Comparison of ENCODE assay signal across 8 cellular contexts in the genomic region with DNA sequence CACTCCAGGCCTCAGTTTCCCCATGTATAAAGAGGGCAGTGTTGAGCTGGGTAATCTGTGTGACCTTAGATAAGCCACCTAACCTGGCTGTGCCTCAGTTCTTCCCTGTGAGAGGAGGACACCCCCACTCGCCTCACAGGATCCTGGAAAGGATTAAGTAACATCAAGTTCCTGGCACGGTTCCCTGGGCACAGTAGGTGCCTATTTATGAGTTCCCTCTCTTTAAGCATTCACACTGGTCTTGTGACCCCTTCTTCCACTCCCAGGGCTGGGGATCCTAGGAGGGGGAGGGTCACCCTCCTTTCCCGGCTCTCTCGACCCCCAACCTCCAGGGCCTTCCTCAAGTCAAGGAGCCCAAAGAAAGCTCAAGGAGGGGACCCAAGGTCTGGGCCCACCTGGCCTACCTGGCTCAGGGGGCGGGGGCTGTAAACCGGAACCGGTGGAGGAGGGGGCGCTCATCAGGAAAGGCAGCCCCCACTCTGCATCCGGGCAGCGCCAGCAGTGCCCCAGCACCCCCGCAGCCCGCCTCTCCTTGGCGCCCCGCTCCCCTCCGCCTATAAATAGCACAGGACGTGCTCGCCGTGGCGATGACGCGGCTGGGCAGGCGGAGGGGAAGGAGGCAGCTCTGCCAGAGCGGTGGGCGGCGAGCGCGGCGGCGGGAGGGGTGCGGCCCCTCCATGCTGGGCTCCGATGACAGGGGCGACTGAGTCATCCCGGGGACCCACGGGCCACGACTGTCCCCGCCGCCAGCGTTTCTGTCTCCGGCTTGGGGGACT. TPM values are rescaled to one million over a fixed set of nuclear protein-coding genes. Genes with fewer than 3 reads are reported as not detected.
A peak's percentile ranks its signal among the peaks of the same experiment; 100 is the strongest.
DNase-seq lines count a peak whose midpoint lies in the region; ATAC-seq and TF ChIP-seq lines count a peak whose summit lies in the region.

No MANE protein-coding gene starts in this region.

- H2AFZ ChIP-seq in GM23338, result peak overlapping the region; percentile 89; the same call in 1 of the 2 replicates

- H3K9me2 ChIP-seq in GM23338 (ENCODE audit: insufficient read depth), result no peaks in the 10 kb centered on the region

- H4K20me1 ChIP-seq in GM23338 (replicated peaks; ENCODE audit: insufficient read depth), result peaks cover 5% of the 10 kb centered on the region

- H3K27ac ChIP-seq in GM23338 (ENCODE audit: low read depth) (no peak overlapping the region), iPS-20b (ENCODE audit: low read length) (no peak overlapping the region), skin epidermis (peak overlapping the region in 16 of 21 experiments; percentile 3 to 78 (median 48))

- H3K4me1 ChIP-seq in GM23338 (ENCODE audit: insufficient read depth), result peaks cover 16% of the 10 kb centered on the region
- peaks cover 13% of the 10 kb centered on the region; the same call in 1 of the 2 replicates for H3K4me1 ChIP-seq in iPS-20b (ENCODE audit: insufficient read depth, low read length)

- in situ Hi-C loops in astrocyte of the spinal cord (cut with HindIII; ENCODE audit: low sequenced_read_pairs), result no loop called here

- no peak overlapping the region for H3K27ac Mint-ChIP-seq in GM23338
- no peak overlapping the region for H3K27ac Mint-ChIP-seq in T-helper 2 cell treated with Interferon-gamma antibody and Interleukin-4, amounts not matched to agents 5 μg/mL and 100 μg/mL, for 36 hours

- H3K79me2 ChIP-seq in GM23338 (replicated peaks; ENCODE audit: insufficient read depth), result no peaks in the 10 kb centered on the region

- peak overlapping the region; percentile 69 for H3K4me3 Mint-ChIP-seq in GM23338
- peak overlapping the region; percentile 32 for H3K4me3 Mint-ChIP-seq in T-helper 2 cell treated with Interferon-gamma antibody and Interleukin-4, amounts not matched to agents 5 μg/mL and 100 μg/mL, for 36 hours

- no peaks in the 10 kb centered on the region; the same call in 2 of the 3 replicates for H3K9me3 Mint-ChIP-seq in GM23338
- no peaks in the 10 kb centered on the region for H3K9me3 Mint-ChIP-seq in T-helper 2 cell treated with Interferon-gamma antibody and Interleukin-4, amounts not matched to agents 5 μg/mL and 100 μg/mL, for 36 hours

- H3F3A ChIP-seq in GM23338 (replicated peaks; ENCODE audit: low read depth), result peaks cover 19% of the 10 kb centered on the region

- peaks cover 8% of the 10 kb centered on the region for H3K36me3 ChIP-seq in GM23338 (ENCODE audit: insufficient read depth)
- peaks cover 8% of the 10 kb centered on the region for H3K36me3 ChIP-seq in iPS-20b (ENCODE audit: insufficient read depth, low read depth, low read length)

- peaks cover 11% of the 10 kb centered on the region for H3K36me3 Mint-ChIP-seq in GM23338 (ENCODE audit: low read depth)
- H3K36me3 Mint-ChIP-seq in T-helper 2 cell treated with Interferon-gamma antibody and Interleukin-4, amounts not matched to agents 5 μg/mL and 100 μg/mL, for 36 hours (ENCODE audit: low read depth), result peaks cover 7% of the 10 kb centered on the region

- H3K4me1 Mint-ChIP-seq in GM23338, result peaks cover 44% of the 10 kb centered on the region
- peaks cover 12% of the 10 kb centered on the region for H3K4me1 Mint-ChIP-seq in T-helper 2 cell treated with Interferon-gamma antibody and Interleukin-4, amounts not matched to agents 5 μg/mL and 100 μg/mL, for 36 hours (ENCODE audit: low read depth)

- peak; percentile 28 for ATAC-seq in GM23338
- no peak for ATAC-seq in HG02885 (IDR thresholded peaks at IDR 0.05; ENCODE audit: poor library complexity, unreplicated experiment)
- no peak for ATAC-seq in HG03521 (IDR thresholded peaks at IDR 0.05; ENCODE audit: unreplicated experiment)
- no peak for ATAC-seq in HG03469 (IDR thresholded peaks at IDR 0.05; ENCODE audit: unreplicated experiment)

- DNase-seq in GM23338 (ENCODE audit: low spot score) (peak; percentile 77), astrocyte of the spinal cord (ENCODE audit: low read depth, low spot score) (peak; percentile 43)
- peak; percentile 77 for DNase-seq in T-helper 2 cell treated with Interferon-gamma antibody and Interleukin-4, amounts not matched to agents 5 μg/mL and 100 μg/mL, for 36 hours (ENCODE audit: low spot score)

- H3K27me3 ChIP-seq in GM23338 (ENCODE audit: insufficient read depth) (0 out of 2 replicates have a peak, but pooled peaks cover 9% of the 10 kb centered on the region), iPS-20b (ENCODE audit: insufficient read depth, low read length) (peaks cover 31% of the 10 kb centered on the region)

- no peak for TF ChIP-seq CTCF in GM23338 (conservative IDR thresholded peaks at IDR 0.05; ENCODE audit: low read depth in 2 of 2)
- TF ChIP-seq CTCF in astrocyte of the spinal cord (IDR thresholded peaks at IDR 0.05; ENCODE audit: low read depth, low read length), result no peak

- peaks cover 15% of the 10 kb centered on the region for H3K27me3 Mint-ChIP-seq in GM23338 (ENCODE audit: insufficient read depth, low read depth, poor library complexity)
- H3K27me3 Mint-ChIP-seq in T-helper 2 cell treated with Interferon-gamma antibody and Interleukin-4, amounts not matched to agents 5 μg/mL and 100 μg/mL, for 36 hours (ENCODE audit: low read depth), result peaks cover 9% of the 10 kb centered on the region

- H3K4me2 ChIP-seq in GM23338, result peak overlapping the region; percentile 89

- H3K9me3 ChIP-seq in iPS-20b (ENCODE audit: insufficient read depth, low read depth, low read length), result no peaks in the 10 kb centered on the region

- H3K4me3 ChIP-seq in GM23338, result peak overlapping the region; percentile 61
- H3K4me3 ChIP-seq in astrocyte of the spinal cord (ENCODE audit: low read depth, low read length), result peak overlapping the region; percentile 26
- peak overlapping the region; percentile 63; the same call in 1 of the 2 replicates for H3K4me3 ChIP-seq in iPS-20b (ENCODE audit: low read length)
- H3K4me3 ChIP-seq in skin epidermis, result peak overlapping the region in 6 of 7 experiments; percentile 22 to 39 (median 26)

- peak overlapping the region; percentile 48; the same call in 1 of the 2 replicates for H3K9ac ChIP-seq in iPS-20b (ENCODE audit: low read depth, low read length)

TF ChIP-seq in GM23338, 12 proteins besides CTCF, POLR2A, EP300 and RAD21 (continues in another document):
- TF ChIP-seq ZNF114 (CRISPR knock-in tag; IDR thresholded peaks at IDR 0.05), result no peak
- TF ChIP-seq JUNB (IDR thresholded peaks at IDR 0.05; ENCODE audit: unreplicated experiment), result no peak
- peak; percentile 50; the same call in 1 of the 2 replicates for TF ChIP-seq POLR2AphosphoS5 (IDR thresholded peaks at IDR 0.05; ENCODE audit: low read depth)
- TF ChIP-seq ETS1 (IDR thresholded peaks at IDR 0.05), result 0 out of 2 replicates have a peak, but pooled peaks have one; percentile 18

RNA-seq across cellular contexts. Expression of gene RPL19, which starts 9.4 kb away (rescaled TPM):
- 1,594 and 1,843 TPM in 2 replicates for total RNA-seq in GM23338 (2014; rRNA removed; shearing (Covaris generic))
- 2,627 and 2,838 TPM in 2 replicates for polyA plus RNA-seq in GM23338 (2016; fragmentation: Nextera tagmentation; extraction: Ambion mirVana)

RNA-seq across cellular contexts. Expression of gene CACNB1, which starts 12.0 kb away (rescaled TPM):
- total RNA-seq in GM23338 (2014; rRNA removed; shearing (Covaris generic)), result 12.5 and 13.1 TPM in 2 replicates
- polyA plus RNA-seq in GM23338 (2016; fragmentation: Nextera tagmentation; extraction: Ambion mirVana), result 7.8 and 8.4 TPM in 2 replicates

RNA-seq across cellular contexts. Expression of gene STAC2, which starts 16.2 kb away (rescaled TPM):
- total RNA-seq in GM23338 (2014; rRNA removed; shearing (Covaris generic)), result 1.7 and 3.1 TPM in 2 replicates
- 1.9 and 2.0 TPM in 2 replicates for polyA plus RNA-seq in GM23338 (2016; fragmentation: Nextera tagmentation; extraction: Ambion mirVana)

RNA-seq across cellular contexts. Expression of gene ARL5C, which starts 43.5 kb away (rescaled TPM):
- not detected in 2 replicates for total RNA-seq in GM23338 (2014; rRNA removed; shearing (Covaris generic))
- not detected in 2 replicates for polyA plus RNA-seq in GM23338 (2016; fragmentation: Nextera tagmentation; extraction: Ambion mirVana)

RNA-seq across cellular contexts. Expression of gene PLXDC1, which starts 58.1 kb away (rescaled TPM):
- total RNA-seq in GM23338 (2014; rRNA removed; shearing (Covaris generic)), result 0.28 and 0.39 TPM in 2 replicates
- polyA plus RNA-seq in GM23338 (2016; fragmentation: Nextera tagmentation; extraction: Ambion mirVana), result 0.75 and 0.91 TPM in 2 replicates

Comparison
In these comparisons a context has a peak if more than half of its experiments do, and no peak if none do; other contexts are left out.
1. H3K27ac ChIP-seq: peak in skin epidermis (16 of 21); none in GM23338 (single experiment) and iPS-20b (single experiment).
2. Peak in every context shown above with its lines, with median percentiles within 50 percentile points of each other: DNase-seq and H3K4me3 ChIP-seq.